In genomic region chr13:110410000-110410399, GRCh38 we compare ENCODE assay signal across 18 cellular contexts.
DNase-seq lines count a peak whose midpoint lies in the region; ATAC-seq and TF ChIP-seq lines count a peak whose summit lies in the region.
"Had no signal": no experiment of that assay in that cellular context is flagged by ENCODE, and none has a peak within 500 bp of the region (broad histone marks: within the 10 kb centered on the region; RNA-seq: fewer than 3 reads in every experiment).

No MANE protein-coding gene starts in this region.

- WGBS in esophagus muscularis mucosa: 83% methylated on average over 10 of the region's 10 CpGs
- WGBS in thyroid gland, 2 donors: 81 to 87% methylated on average over 10 of the region's 10 CpGs

- no peaks in the 10 kb centered on the region for H3K9me3 Mint-ChIP-seq in WTC11
- H3K9me3 Mint-ChIP-seq in nephron: no peaks in the 10 kb centered on the region
- no peaks in the 10 kb centered on the region for H3K9me3 Mint-ChIP-seq in T-helper 2 cell treated with Interferon-gamma antibody and Interleukin-4, amounts not matched to agents 5 μg/mL and 100 μg/mL, for 36 hours
- H3K9me3 Mint-ChIP-seq: activated naive CD4-positive, alpha-beta T cell treated with anti-CD3 and anti-CD28 coated beads, Interleukin-2, amount 50 U/mL, for 24 hours; H9 had no signal

- peak overlapping the region; percentile 86 to 98 (median 92) for H3K27ac ChIP-seq in esophagus muscularis mucosa (replicated peaks in 1 of 4)
- peak overlapping the region; percentile 40 to 94 (median 78) for H3K27ac ChIP-seq in thyroid gland
- H3K27ac ChIP-seq: PC-9 had no signal

- H3K36me3 ChIP-seq in esophagus muscularis mucosa: peaks cover 0 to 7% (median 0%) of the 10 kb centered on the region in 4 donors
- H3K36me3 ChIP-seq in thyroid gland: no peaks in the 10 kb centered on the region

- no peak overlapping the region for H3K4me3 Mint-ChIP-seq in WTC11
- no peak overlapping the region for H3K4me3 Mint-ChIP-seq in nephron
- H3K4me3 Mint-ChIP-seq in T-helper 2 cell treated with Interferon-gamma antibody and Interleukin-4, amounts not matched to agents 5 μg/mL and 100 μg/mL, for 36 hours: no peak overlapping the region
- H3K4me3 Mint-ChIP-seq: activated naive CD4-positive, alpha-beta T cell treated with anti-CD3 and anti-CD28 coated beads, Interleukin-2, amount 50 U/mL, for 24 hours; CD14-positive monocyte; H9 had no signal

- TF ChIP-seq EP300 in esophagus muscularis mucosa (IDR thresholded peaks at IDR 0.05): no peak

- H3K27me3 ChIP-seq in esophagus muscularis mucosa: no peaks in the 10 kb centered on the region
- no peaks in the 10 kb centered on the region for H3K27me3 ChIP-seq in thyroid gland

- TF ChIP-seq POLR2A in esophagus muscularis mucosa (IDR thresholded peaks at IDR 0.05; ENCODE audit: low read depth): no peak
- no peak for TF ChIP-seq POLR2A in thyroid gland (IDR thresholded peaks at IDR 0.05)

- no peaks in the 10 kb centered on the region for H3K9me3 ChIP-seq in esophagus muscularis mucosa
- H3K9me3 ChIP-seq in thyroid gland: no peaks in the 10 kb centered on the region

- H3K36me3 Mint-ChIP-seq in WTC11 (no peaks in the 10 kb centered on the region), nephron (ENCODE audit: low read depth) (peaks cover 28% of the 10 kb centered on the region)
- no peaks in the 10 kb centered on the region for H3K36me3 Mint-ChIP-seq in T-helper 2 cell treated with Interferon-gamma antibody and Interleukin-4, amounts not matched to agents 5 μg/mL and 100 μg/mL, for 36 hours (ENCODE audit: low read depth)
- H3K36me3 Mint-ChIP-seq: activated naive CD4-positive, alpha-beta T cell treated with anti-CD3 and anti-CD28 coated beads, Interleukin-2, amount 50 U/mL, for 24 hours; CD14-positive monocyte had no signal

- intact Hi-C loops in esophagus muscularis mucosa (cut with DNase I): loop anchor here (5.0 kb wide), 2 partner anchors 68 to 178 kb away; no protein-coding TSS in a partner anchor
- intact Hi-C loops in thyroid gland (cut with DNase I): loop anchor here (5.0 to 10.0 kb wide), 2 partner anchors 95 to 188 kb away; no protein-coding TSS in a partner anchor

- CTCF ChIA-PET in WTC11 (lab: Charles Lee): interaction anchor here (0.6 to 2.0 kb wide), 7 partner anchors 46 to 182 kb away, joined by 3 to 6 read pairs (median 4); no protein-coding TSS in a partner anchor

- DNase-seq in WTC11 (ENCODE audit: low spot score) (no peak), esophagus muscularis mucosa (ENCODE audit: extremely low spot score) (no peak), thyroid gland (no peak), hepatic stellate cell (ENCODE audit: low spot score) (no peak), COLO829 (ENCODE audit: low spot score) (no peak)
- DNase-seq in T-helper 2 cell treated with Interferon-gamma antibody and Interleukin-4, amounts not matched to agents 5 μg/mL and 100 μg/mL, for 36 hours (ENCODE audit: low spot score): no peak
- DNase-seq: activated CD4-positive, CD25-positive, alpha-beta regulatory T cell treated with anti-CD3 and anti-CD28 coated beads, Interleukin-2, amount 50 U/mL, for 72 hours; central memory CD4-positive, alpha-beta T cell; H9; Kasumi-1; NCI-H146; NCI-H510A; T-helper 2 cell had no signal

- H3K4me3 ChIP-seq in esophagus muscularis mucosa: no peak overlapping the region
- H3K4me3 ChIP-seq in thyroid gland (replicated peaks in 1 of 3): no peak overlapping the region
- H3K4me3 ChIP-seq: PC-9 had no signal

- ATAC-seq in WTC11: no peak
- no peak for ATAC-seq in HG02763 (IDR thresholded peaks at IDR 0.05; ENCODE audit: unreplicated experiment)

- H3K4me1 ChIP-seq in esophagus muscularis mucosa (peaks cover 84 to 95% (median 93%) of the 10 kb centered on the region in 4 donors), thyroid gland (peaks cover 33 to 88% of the 10 kb centered on the region in 2 donors)

- 0 out of 2 replicates have a peak overlapping the region, but pooled peaks have one; percentile 6 for H3K27ac Mint-ChIP-seq in WTC11
- peak overlapping the region; percentile 90 to 99 (median 96) for H3K27ac Mint-ChIP-seq in nephron
- no peak overlapping the region for H3K27ac Mint-ChIP-seq in T-helper 2 cell treated with Interferon-gamma antibody and Interleukin-4, amounts not matched to agents 5 μg/mL and 100 μg/mL, for 36 hours
- H3K27ac Mint-ChIP-seq: activated naive CD4-positive, alpha-beta T cell treated with anti-CD3 and anti-CD28 coated beads, Interleukin-2, amount 50 U/mL, for 24 hours had no signal

- H3K27me3 Mint-ChIP-seq in WTC11 (ENCODE audit: low read depth) (no peaks in the 10 kb centered on the region; the same call in 1 of the 2 replicates), nephron (ENCODE audit: low read depth) (peaks cover 3% of the 10 kb centered on the region)
- peaks cover 57% of the 10 kb centered on the region for H3K27me3 Mint-ChIP-seq in T-helper 2 cell treated with Interferon-gamma antibody and Interleukin-4, amounts not matched to agents 5 μg/mL and 100 μg/mL, for 36 hours (ENCODE audit: low read depth)

- POLR2A ChIA-PET in WTC11 (lab: Charles Lee): interaction anchor here (1.0 kb wide), 1 partner anchor 87 kb away, joined by 3 read pairs; no protein-coding TSS in a partner anchor

- TF ChIP-seq CTCF in WTC11 (IDR thresholded peaks at IDR 0.05) (no peak), esophagus muscularis mucosa (IDR thresholded peaks at IDR 0.05) (no peak), nephron (IDR thresholded peaks at IDR 0.05; ENCODE audit: unreplicated experiment in 3 of 3) (no peak), thyroid gland (IDR thresholded peaks at IDR 0.05) (no peak)

- H3K4me1 Mint-ChIP-seq in WTC11 (peaks cover 27% of the 10 kb centered on the region), nephron (peaks cover 71% of the 10 kb centered on the region)
- peaks cover 4% of the 10 kb centered on the region for H3K4me1 Mint-ChIP-seq in T-helper 2 cell treated with Interferon-gamma antibody and Interleukin-4, amounts not matched to agents 5 μg/mL and 100 μg/mL, for 36 hours (ENCODE audit: low read depth)

TF ChIP-seq in WTC11, 78 proteins besides CTCF, POLR2A, EP300 and RAD21 (continues in another document):
- TF ChIP-seq ELF4 (CRISPR knock-in tag; IDR thresholded peaks at IDR 0.05; ENCODE audit: low read depth) (no peak), FOXK1 (CRISPR knock-in tag; IDR thresholded peaks at IDR 0.05) (no peak), E2F4 (CRISPR knock-in tag; IDR thresholded peaks at IDR 0.05; ENCODE audit: borderline replicate concordance, low read depth) (no peak), ZNF263 (CRISPR knock-in tag; IDR thresholded peaks at IDR 0.05; ENCODE audit: low read depth) (no peak), ZMAT4 (CRISPR knock-in tag; IDR thresholded peaks at IDR 0.05) (no peak), E2F5 (CRISPR knock-in tag; IDR thresholded peaks at IDR 0.05) (no peak), FOXP4 (CRISPR knock-in tag; IDR thresholded peaks at IDR 0.05) (no peak), FOXP1 (CRISPR knock-in tag; IDR thresholded peaks at IDR 0.05; ENCODE audit: borderline replicate concordance) (no peak)
